Comparison of ENCODE assay signal across 12 cellular contexts in genomic region chr17:67171560-67171959, GRCh38.
DNase-seq lines count a peak whose midpoint lies in the region; ATAC-seq and TF ChIP-seq lines count a peak whose summit lies in the region.
"Had no signal": no experiment of that assay in that cellular context is flagged by ENCODE, and none has a peak within 500 bp of the region (broad histone marks: within the 10 kb centered on the region; RNA-seq: fewer than 3 reads in every experiment).

No MANE protein-coding gene starts in this region.

- H3K9me3 Mint-ChIP-seq in HFFc6: no peaks in the 10 kb centered on the region

- H4K20me1 ChIP-seq in KMS-11 (ENCODE audit: insufficient read depth): no peaks in the 10 kb centered on the region

- H2AFZ ChIP-seq in KMS-11 (ENCODE audit: low read depth): no peak overlapping the region
- H2AFZ ChIP-seq: GM23248 had no signal

- H3K4me3 Mint-ChIP-seq in HFFc6: no peak overlapping the region

- peak overlapping the region; percentile 7; the same call in 1 of the 2 replicates for H3K27ac ChIP-seq in KMS-11
- H3K27ac ChIP-seq: dorsolateral prefrontal cortex, GM23248 had no signal

- H3K4me3 ChIP-seq in KMS-11 (IDR thresholded peaks at IDR 0.05; ENCODE audit: insufficient read depth, low read depth, low read length): no peak overlapping the region
- H3K4me3 ChIP-seq: dorsolateral prefrontal cortex, GM23248, MG63 had no signal

- peaks cover 4% of the 10 kb centered on the region; the same call in 1 of the 2 replicates for H3K36me3 Mint-ChIP-seq in HFFc6 (ENCODE audit: low read depth)

- DNase-seq in GM13977 (ENCODE audit: low spot score): peak; percentile 50
- no peak for DNase-seq in NCI-H2081 (lab: John Stamatoyannopoulos, UW)
- no peak for DNase-seq in NK-92 (lab: John Stamatoyannopoulos, UW; ENCODE audit: unreplicated experiment)
- no peak for DNase-seq in activated CD4-positive, alpha-beta T cell treated with anti-CD3 and anti-CD28 coated beads for 48 hours
- no peak for DNase-seq in HFFc6
- DNase-seq: activated effector memory CD4-positive, alpha-beta T cell treated with Interleukin-2 at 50 U/mL for 16 hours; dorsolateral prefrontal cortex; GM23248; MG63 had no signal

- peaks cover 25% of the 10 kb centered on the region for H3K4me1 ChIP-seq in KMS-11 (ENCODE audit: low read depth, poor library complexity, severe bottlenecking)

- no peaks in the 10 kb centered on the region; the same call in 1 of the 2 replicates for H3K36me3 ChIP-seq in KMS-11 (ENCODE audit: insufficient read depth)

- H3K4me1 Mint-ChIP-seq in HFFc6 (ENCODE audit: low read depth): no peaks in the 10 kb centered on the region

- no peaks in the 10 kb centered on the region for H3K27me3 ChIP-seq in KMS-11 (ENCODE audit: insufficient read depth, low read depth)
- H3K27me3 ChIP-seq: dorsolateral prefrontal cortex, MG63 had no signal

- H3K79me2 ChIP-seq in KMS-11 (ENCODE audit: insufficient read depth, low read depth): no peaks in the 10 kb centered on the region

- 0 out of 2 replicates have a peak, but pooled peaks cover 2% of the 10 kb centered on the region for H3K27me3 Mint-ChIP-seq in HFFc6 (ENCODE audit: insufficient read depth)

- TF ChIP-seq CTCF in GM13977 (IDR thresholded peaks at IDR 0.05; ENCODE audit: extremely low read depth, insufficient read depth, missing control alignments): no peak
- no peak for TF ChIP-seq CTCF in KMS-11 (conservative IDR thresholded peaks at IDR 0.05; ENCODE audit: low read depth, low read length)
- no peak for TF ChIP-seq CTCF in HFFc6 (IDR thresholded peaks at IDR 0.05)

- peak overlapping the region; percentile 17; the same call in 1 of the 2 replicates for H3K4me2 ChIP-seq in KMS-11

- no peak overlapping the region for H3K9ac ChIP-seq in KMS-11
- H3K9ac ChIP-seq: GM23248 had no signal

- H3K27ac Mint-ChIP-seq in HFFc6: no peak overlapping the region

- in situ Hi-C loops in GM13977 (cut with MboI; ENCODE audit: low pct_unique_long_range_greater_than_20kb, low sequenced_read_pairs, unreplicated experiment): no loop called here

- ATAC-seq in GM19397 (IDR thresholded peaks at IDR 0.05; ENCODE audit: unreplicated experiment): peak; percentile 90
- ATAC-seq in HG02884 (IDR thresholded peaks at IDR 0.05; ENCODE audit: unreplicated experiment): peak; percentile 93
